8 cellular contexts compared by ENCODE assay signal in the genomic region with DNA sequence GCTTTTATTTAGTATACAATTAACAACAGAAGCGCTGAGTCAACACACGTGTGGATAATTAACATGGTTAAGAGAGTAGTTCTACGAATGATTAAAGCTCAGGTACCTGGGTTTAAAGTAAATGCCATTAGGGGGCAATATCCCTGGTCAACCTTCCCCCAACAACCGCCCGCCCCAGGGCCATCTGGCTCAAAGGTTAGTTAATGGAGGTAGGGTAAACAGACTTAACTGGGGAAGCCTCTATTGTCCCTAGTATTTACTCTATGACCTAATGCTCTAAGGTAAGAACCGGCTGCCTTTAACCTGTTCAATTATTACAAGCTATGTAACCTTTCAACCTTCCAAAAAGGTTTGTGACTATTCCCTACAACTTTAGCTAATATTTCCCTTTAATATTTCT.
DNase-seq lines count a peak whose midpoint lies in the region; TF ChIP-seq lines count a peak whose summit lies in the region.
"Not testable (repeated sequence)": the region's sequence is repeated elsewhere in the genome, so short reads cannot be mapped to it uniquely, and the experiment has no call there.

No MANE protein-coding gene starts in this region.

- not testable (repeated sequence) for TF ChIP-seq CTCF in hepatocyte (IDR thresholded peaks at IDR 0.05; ENCODE audit: poor library complexity); type B pancreatic cell (conservative IDR thresholded peaks at IDR 0.05)

- not testable (repeated sequence) for H3K4me3 Mint-ChIP-seq in type B pancreatic cell

- H3K27ac Mint-ChIP-seq in type B pancreatic cell: peak overlapping the region; percentile 12

- H3K27me3 Mint-ChIP-seq in type B pancreatic cell: not testable (repeated sequence)

- H3K4me1 Mint-ChIP-seq in type B pancreatic cell (ENCODE audit: unreplicated experiment): not testable (repeated sequence)

- H3K36me3 ChIP-seq in hepatocyte (replicated peaks; ENCODE audit: insufficient read depth, low read depth): not testable (repeated sequence)

- not testable (repeated sequence) for H3K79me2 ChIP-seq in hepatocyte

- not testable (repeated sequence) for H3K36me3 Mint-ChIP-seq in type B pancreatic cell

- not testable (repeated sequence) for H3K27me3 ChIP-seq in hepatocyte

- DNase-seq in DMS153 treated with DMSO at 0.1 percent for 48 hours (lab: John Stamatoyannopoulos, UW; ENCODE audit: unreplicated experiment): peak; percentile 25
- peak; percentile 10 for DNase-seq in NCI-H1092 treated with DMSO at 0.1 percent for 48 hours (lab: John Stamatoyannopoulos, UW)
- DNase-seq in NCI-H2029 treated with DMSO at 0.1 percent for 48 hours (lab: John Stamatoyannopoulos, UW): peak; percentile 1
- DNase-seq in NCI-H510A treated with DMSO at 0.1 percent for 48 hours (lab: John Stamatoyannopoulos, UW): peak; percentile 32
- DNase-seq in NCI-H82 (lab: John Stamatoyannopoulos, UW): peak; percentile 89
- peak; percentile 73 for DNase-seq in hepatocyte (ENCODE audit: low spot score)
- peak; percentile 0 for DNase-seq in left kidney (ENCODE audit: low read depth, low spot score)
- not testable (repeated sequence) for DNase-seq in type B pancreatic cell (ENCODE audit: extremely low spot score, unreplicated experiment)

- peaks cover 10% of the 10 kb centered on the region for H3K4me1 ChIP-seq in hepatocyte (ENCODE audit: insufficient read depth)

- H3K27ac ChIP-seq in hepatocyte: peak overlapping the region; percentile 67

- not testable (repeated sequence) for H2AFZ ChIP-seq in hepatocyte

- peak overlapping the region; percentile 44 for H3K4me2 ChIP-seq in hepatocyte

- H3K9me3 Mint-ChIP-seq in type B pancreatic cell: not testable (repeated sequence)

- not testable (repeated sequence) for H3K4me3 ChIP-seq in hepatocyte

- H4K20me1 ChIP-seq in hepatocyte (ENCODE audit: insufficient read depth, poor library complexity, severe bottlenecking): not testable (repeated sequence)

- 38% methylated on average over 6 of the region's 6 CpGs for WGBS in hepatocyte (ENCODE audit: low lambda C conversion rate, missing lambda C conversion rate)

- not testable (repeated sequence) for H3K9me3 ChIP-seq in hepatocyte (ENCODE audit: low read depth)

- not testable (repeated sequence) for H3K9me2 ChIP-seq in hepatocyte (replicated peaks; ENCODE audit: insufficient read depth)
